ENCODE assay signal across 8 cellular contexts in the genomic region with DNA sequence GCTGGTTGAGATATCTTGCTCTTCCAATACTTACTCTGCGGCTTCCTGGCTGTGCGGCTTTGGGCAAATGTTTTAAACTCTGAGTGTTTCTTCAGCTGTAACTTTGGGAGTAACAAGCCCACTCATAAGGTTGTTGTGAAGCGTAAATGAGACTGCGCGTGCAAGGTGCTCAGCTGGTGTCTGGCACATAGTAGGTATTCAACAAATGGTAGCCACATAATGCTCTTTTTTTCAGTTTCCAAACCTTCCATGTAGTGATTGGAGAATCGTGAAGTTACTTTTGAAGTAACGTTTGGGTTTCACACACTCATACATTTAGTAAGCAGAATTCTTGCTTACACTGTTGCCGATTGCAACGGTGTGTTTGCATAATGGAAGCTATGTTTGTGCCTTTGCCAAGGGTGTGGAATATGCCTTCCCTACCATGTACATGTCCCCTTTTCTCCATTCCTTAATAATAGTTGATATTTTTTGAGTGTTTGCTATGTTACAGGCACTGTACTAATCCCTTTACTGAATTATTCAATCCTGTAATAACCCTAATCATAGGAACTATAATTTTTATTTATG. TPM values are rescaled to one million over a fixed set of nuclear protein-coding genes. Genes with fewer than 3 reads are reported as not detected.
DNase-seq lines count a peak whose midpoint lies in the region; ATAC-seq, FAIRE-seq and TF ChIP-seq lines count a peak whose summit lies in the region.

No MANE protein-coding gene starts in this region.

- peaks cover 25% of the 10 kb centered on the region for H3K4me1 Mint-ChIP-seq in T-helper 17 cell

- H3K9me3 ChIP-seq in T-helper 17 cell (ENCODE audit: control insufficient read depth, low read length, poor library complexity, severe bottlenecking) = no peaks in the 10 kb centered on the region

- no peaks in the 10 kb centered on the region for H3K36me3 ChIP-seq in H7 (replicated peaks; ENCODE audit: control insufficient read depth, insufficient read depth, low read length)

- H3K4me3 Mint-ChIP-seq in T-helper 17 cell = peak overlapping the region; percentile 95

- no peak for FAIRE-seq in GM12892 (lab: Jason Lieb, UNC)

- DNase-seq in H7 (no peak), T-helper 17 cell (no peak), fibroblast of villous mesenchyme (ENCODE audit: low read depth) (peak; percentile 6), skeletal muscle cell (ENCODE audit: low read depth) (no peak), NCI-H82 treated with DMSO at 0.1 percent for 48 hours (lab: John Stamatoyannopoulos, UW; ENCODE audit: unreplicated experiment) (no peak), GM12892 (ENCODE audit: insufficient read length) (no peak), NCI-H2227 (lab: John Stamatoyannopoulos, UW; ENCODE audit: unreplicated experiment) (no peak)

- no peak for ATAC-seq in T-helper 17 cell
- ATAC-seq in GM21717 (IDR thresholded peaks at IDR 0.05; ENCODE audit: unreplicated experiment) = no peak

- no peak for TF ChIP-seq CTCF in fibroblast of villous mesenchyme (IDR thresholded peaks at IDR 0.05; ENCODE audit: insufficient read depth, low read depth, low read length)

- H3K4me3 ChIP-seq in H7 (ENCODE audit: insufficient read depth, low read depth, low read length) (peak overlapping the region; percentile 82), fibroblast of villous mesenchyme (ENCODE audit: low read depth, low read length) (peak overlapping the region; percentile 96), skeletal muscle cell (ENCODE audit: low read depth, low read length) (peak overlapping the region; percentile 88)

- no peaks in the 10 kb centered on the region for H3K27me3 Mint-ChIP-seq in T-helper 17 cell

- no peak for TF ChIP-seq POLR2A in GM12892 (IDR thresholded peaks at IDR 0.05; ENCODE audit: low read depth, low read length)

- peaks cover 3% of the 10 kb centered on the region for H3K36me3 Mint-ChIP-seq in T-helper 17 cell (ENCODE audit: low read depth)

- H3K27ac Mint-ChIP-seq in T-helper 17 cell = peak overlapping the region; percentile 99

- H3K27me3 ChIP-seq in H7 (ENCODE audit: control insufficient read depth, insufficient read depth, low read length) = no peaks in the 10 kb centered on the region

RNA-seq across cellular contexts. Expression of a gene that starts 0.8 kb away (rescaled TPM):
- total RNA-seq in H7 (2014; rRNA removed; shearing (Covaris generic)) = 31.8 and 54.6 TPM in 2 replicates
- 1 to 10 TPM; 6.7 to 7.0 TPM for total RNA-seq in T-helper 17 cell
- total RNA-seq in fibroblast of villous mesenchyme = 12.2 and 15.1 TPM in 2 replicates
- polyA plus RNA-seq in GM12892 (2012; ENCODE audit: missing spikeins) = 9.2 TPM
